ENCODE assay signal across 8 cellular contexts in the genomic region with DNA sequence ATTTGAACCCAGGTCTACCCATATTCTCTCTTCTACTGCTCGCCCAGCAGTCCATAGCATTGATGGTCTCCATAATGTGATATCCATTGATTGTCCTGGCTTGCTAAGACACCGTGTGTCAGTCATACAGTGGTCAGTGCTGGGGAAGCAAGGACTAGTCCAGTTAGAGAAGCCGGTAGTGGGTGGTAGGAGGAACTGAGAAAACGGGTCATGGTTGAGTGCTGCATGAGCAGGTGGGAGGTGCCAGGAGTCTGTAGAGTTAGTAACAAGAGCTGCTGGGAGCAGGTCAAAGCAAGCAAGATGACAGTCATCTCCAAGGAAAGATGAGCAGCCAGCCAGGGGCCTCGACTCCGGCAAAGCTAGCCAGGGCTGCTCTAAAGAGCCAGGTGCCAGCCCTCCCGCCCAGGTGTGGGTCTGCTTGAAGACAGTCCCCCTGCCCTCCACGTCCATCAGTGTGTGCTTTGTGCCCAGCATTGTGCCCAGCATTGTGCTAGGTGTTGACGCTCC. TPM values are rescaled to one million over a fixed set of nuclear protein-coding genes. Genes with fewer than 3 reads are reported as not detected.
DNase-seq lines count a peak whose midpoint lies in the region; ATAC-seq lines count a peak whose summit lies in the region.

No MANE protein-coding gene starts in this region.

- CTCF ChIA-PET in activated naive CD4-positive, alpha-beta T cell treated with anti-CD3 and anti-CD28 coated beads for 36 hours (lab: Charles Lee): interaction anchor here (0.7 to 1.2 kb wide), 4 partner anchors 8 to 125 kb away, joined by 3 to 7 read pairs (median 5); partner anchors contain the start of gene USP3
- CTCF ChIA-PET in activated naive CD4-positive, alpha-beta T cell treated with anti-CD3 and anti-CD28 coated beads, Interleukin-2, amount 10 ng/mL, durations not matched to agents 7 days and 5 days (lab: Charles Lee): interaction anchor here (1.3 kb wide), 1 partner anchor 8 kb away, joined by 6 read pairs; no protein-coding TSS in a partner anchor

- no peaks in the 10 kb centered on the region for H3K36me3 Mint-ChIP-seq in activated naive CD4-positive, alpha-beta T cell treated with anti-CD3 and anti-CD28 coated beads for 36 hours (ENCODE audit: low read depth)
- H3K36me3 Mint-ChIP-seq in activated naive CD4-positive, alpha-beta T cell treated with anti-CD3 and anti-CD28 coated beads, Interleukin-2, amount 10 ng/mL, durations not matched to agents 7 days and 5 days: no peaks in the 10 kb centered on the region

- H3K27ac Mint-ChIP-seq in activated naive CD4-positive, alpha-beta T cell treated with anti-CD3 and anti-CD28 coated beads for 36 hours: no peak overlapping the region
- H3K27ac Mint-ChIP-seq in activated naive CD4-positive, alpha-beta T cell treated with anti-CD3 and anti-CD28 coated beads, Interleukin-2, amount 10 ng/mL, durations not matched to agents 7 days and 5 days: no peak overlapping the region

- no peak overlapping the region for H3K4me3 Mint-ChIP-seq in activated naive CD4-positive, alpha-beta T cell treated with anti-CD3 and anti-CD28 coated beads for 36 hours
- no peak overlapping the region for H3K4me3 Mint-ChIP-seq in activated naive CD4-positive, alpha-beta T cell treated with anti-CD3 and anti-CD28 coated beads, Interleukin-2, amount 10 ng/mL, durations not matched to agents 7 days and 5 days

- DNase-seq in activated naive CD4-positive, alpha-beta T cell treated with anti-CD3 and anti-CD28 coated beads for 36 hours: peak; percentile 33
- DNase-seq in activated naive CD4-positive, alpha-beta T cell treated with anti-CD3 and anti-CD28 coated beads, Interleukin-2, amount 10 ng/mL, durations not matched to agents 7 days and 5 days: no peak
- DNase-seq in NCI-H2196 (lab: John Stamatoyannopoulos, UW; ENCODE audit: unreplicated experiment) (peak; percentile 60), cardiac septum (ENCODE audit: low spot score) (peak; percentile 63), NCI-H1048 (lab: John Stamatoyannopoulos, UW) (no peak), putamen (ENCODE audit: low spot score) (no peak)
- no peak for DNase-seq in activated naive CD4-positive, alpha-beta T cell (lab: John Stamatoyannopoulos, UW)

- peak; percentile 63 for ATAC-seq in HG02763 (IDR thresholded peaks at IDR 0.05; ENCODE audit: unreplicated experiment)

- no peaks in the 10 kb centered on the region for H3K27me3 Mint-ChIP-seq in activated naive CD4-positive, alpha-beta T cell treated with anti-CD3 and anti-CD28 coated beads for 36 hours (ENCODE audit: low read depth)
- H3K27me3 Mint-ChIP-seq in activated naive CD4-positive, alpha-beta T cell treated with anti-CD3 and anti-CD28 coated beads, Interleukin-2, amount 10 ng/mL, durations not matched to agents 7 days and 5 days: peaks cover 5% of the 10 kb centered on the region

- H3K4me1 Mint-ChIP-seq in activated naive CD4-positive, alpha-beta T cell treated with anti-CD3 and anti-CD28 coated beads for 36 hours (ENCODE audit: low read depth): peaks cover 55% of the 10 kb centered on the region
- H3K4me1 Mint-ChIP-seq in activated naive CD4-positive, alpha-beta T cell treated with anti-CD3 and anti-CD28 coated beads, Interleukin-2, amount 10 ng/mL, durations not matched to agents 7 days and 5 days: peaks cover 54% of the 10 kb centered on the region

- intact Hi-C loops in activated naive CD4-positive, alpha-beta T cell treated with anti-CD3 and anti-CD28 coated beads for 36 hours (cut with micrococcal nuclease): loop anchor here (1.0 to 2.0 kb wide), 3 partner anchors 22 to 262 kb away; no protein-coding TSS in a partner anchor
- intact Hi-C loops in cardiac septum (cut with DNase I): no loop called here

- H3K9me3 Mint-ChIP-seq in activated naive CD4-positive, alpha-beta T cell treated with anti-CD3 and anti-CD28 coated beads for 36 hours: no peaks in the 10 kb centered on the region
- H3K9me3 Mint-ChIP-seq in activated naive CD4-positive, alpha-beta T cell treated with anti-CD3 and anti-CD28 coated beads, Interleukin-2, amount 10 ng/mL, durations not matched to agents 7 days and 5 days: no peaks in the 10 kb centered on the region

RNA-seq across cellular contexts. Expression of gene USP3, which starts 29.5 kb away (rescaled TPM):
- 10 to 100 TPM; 49.9 to 52.2 TPM for total RNA-seq in activated naive CD4-positive, alpha-beta T cell treated with anti-CD3 and anti-CD28 coated beads for 36 hours
- total RNA-seq in cardiac septum: 16.2 TPM

Comparison
In these comparisons a context has a peak if more than half of its experiments do, and no peak if none do; other contexts are left out.
1. DNase-seq: peak in activated naive CD4-positive, alpha-beta T cell treated with anti-CD3 and anti-CD28 coated beads for 36 hours (single experiment), NCI-H2196 (single experiment) and cardiac septum (single experiment); none in activated naive CD4-positive, alpha-beta T cell treated with anti-CD3 and anti-CD28 coated beads, Interleukin-2, amount 10 ng/mL, durations not matched to agents 7 days and 5 days (single experiment), NCI-H1048 (single experiment), putamen (single experiment) and activated naive CD4-positive, alpha-beta T cell (0 of 4).